34 cellular contexts compared by ENCODE assay signal in genomic region chr6:119195204-119195603, GRCh38.
"Had no signal": no experiment of that assay in that cellular context is flagged by ENCODE, and none has a peak within 500 bp of the region (broad histone marks: within the 10 kb centered on the region; RNA-seq: fewer than 3 reads in every experiment).

No MANE protein-coding gene starts in this region.

- H3K4me3 Mint-ChIP-seq: activated CD4-positive, alpha-beta memory T cell treated with anti-CD3 and anti-CD28 coated beads for 36 hours; activated CD4-positive, alpha-beta T cell treated with anti-CD3 and anti-CD28 coated beads for 36 hours; activated CD4-positive, alpha-beta T cell treated with anti-CD3 and anti-CD28 coated beads, Interleukin-2, amount 10 ng/mL, durations not matched to agents 24 days and 14 days; activated CD8-positive, alpha-beta memory T cell treated with anti-CD3 and anti-CD28 coated beads, Interleukin-2, amount 10 ng/mL, durations not matched to agents 7 days and 5 days; activated CD8-positive, alpha-beta T cell treated with anti-CD3 and anti-CD28 coated beads, Interleukin-2, amount 10 ng/mL, durations not matched to agents 7 days and 5 days; activated naive CD8-positive, alpha-beta T cell; activated T-cell treated with anti-CD3 and anti-CD28 coated beads, Interleukin-2, amount 50 U/mL, for 24 hours; activated T-helper 17 cell treated with anti-CD3 and anti-CD28 coated beads, Interleukin-2, amount 50 U/mL, for 72 hours; central memory CD8-positive, alpha-beta T cell; dendritic cell treated with granulocyte-macrophage colony-stimulating factor and Interleukin-4, amounts not matched to agents 40 ng/mL and 50 ng/mL, for 4 days; endodermal cell; T-helper 17 cell; T-helper 2 cell treated with Interferon-gamma antibody and Interleukin-4, amounts not matched to agents 5 μg/mL and 100 μg/mL, for 36 hours had no signal

- H3K4me3 ChIP-seq: coronary artery, dorsolateral prefrontal cortex had no signal

- FAIRE-seq: astrocyte, bronchial epithelial cell, frontal cortex had no signal

- H3K27me3 Mint-ChIP-seq: activated CD4-positive, alpha-beta memory T cell treated with anti-CD3 and anti-CD28 coated beads for 36 hours; activated CD4-positive, alpha-beta T cell treated with anti-CD3 and anti-CD28 coated beads for 36 hours; activated CD4-positive, alpha-beta T cell treated with anti-CD3 and anti-CD28 coated beads, Interleukin-2, amount 10 ng/mL, durations not matched to agents 24 days and 14 days; activated CD8-positive, alpha-beta memory T cell treated with anti-CD3 and anti-CD28 coated beads, Interleukin-2, amount 10 ng/mL, durations not matched to agents 7 days and 5 days; activated naive CD8-positive, alpha-beta T cell; activated T-cell treated with anti-CD3 and anti-CD28 coated beads, Interleukin-2, amount 50 U/mL, for 24 hours; activated T-helper 17 cell treated with anti-CD3 and anti-CD28 coated beads, Interleukin-2, amount 50 U/mL, for 72 hours; central memory CD8-positive, alpha-beta T cell; dendritic cell treated with granulocyte-macrophage colony-stimulating factor and Interleukin-4, amounts not matched to agents 40 ng/mL and 50 ng/mL, for 4 days; T-helper 17 cell had no signal

- H3K4me1 Mint-ChIP-seq: activated CD4-positive, alpha-beta T cell treated with anti-CD3 and anti-CD28 coated beads for 36 hours; activated CD4-positive, alpha-beta T cell treated with anti-CD3 and anti-CD28 coated beads, Interleukin-2, amount 10 ng/mL, durations not matched to agents 24 days and 14 days had no signal

- H3K36me3 ChIP-seq: brain microvascular endothelial cell had no signal

- H3K27ac Mint-ChIP-seq: activated CD4-positive, alpha-beta memory T cell treated with anti-CD3 and anti-CD28 coated beads for 36 hours; activated CD4-positive, alpha-beta T cell treated with anti-CD3 and anti-CD28 coated beads for 36 hours; activated CD4-positive, alpha-beta T cell treated with anti-CD3 and anti-CD28 coated beads, Interleukin-2, amount 10 ng/mL, durations not matched to agents 24 days and 14 days; activated CD8-positive, alpha-beta memory T cell treated with anti-CD3 and anti-CD28 coated beads, Interleukin-2, amount 10 ng/mL, durations not matched to agents 7 days and 5 days; activated CD8-positive, alpha-beta T cell treated with anti-CD3 and anti-CD28 coated beads, Interleukin-2, amount 10 ng/mL, durations not matched to agents 7 days and 5 days; activated naive CD8-positive, alpha-beta T cell; activated T-cell treated with anti-CD3 and anti-CD28 coated beads, Interleukin-2, amount 50 U/mL, for 24 hours; activated T-helper 17 cell treated with anti-CD3 and anti-CD28 coated beads, Interleukin-2, amount 50 U/mL, for 72 hours; dendritic cell treated with granulocyte-macrophage colony-stimulating factor and Interleukin-4, amounts not matched to agents 40 ng/mL and 50 ng/mL, for 4 days; endodermal cell; T-helper 17 cell; T-helper 2 cell treated with Interferon-gamma antibody and Interleukin-4, amounts not matched to agents 5 μg/mL and 100 μg/mL, for 36 hours had no signal

- H3K9me3 Mint-ChIP-seq: activated CD4-positive, alpha-beta memory T cell treated with anti-CD3 and anti-CD28 coated beads for 36 hours; activated CD4-positive, alpha-beta T cell treated with anti-CD3 and anti-CD28 coated beads, Interleukin-2, amount 10 ng/mL, durations not matched to agents 24 days and 14 days; activated T-cell treated with anti-CD3 and anti-CD28 coated beads, Interleukin-2, amount 50 U/mL, for 24 hours; activated T-helper 17 cell treated with anti-CD3 and anti-CD28 coated beads, Interleukin-2, amount 50 U/mL, for 72 hours; central memory CD8-positive, alpha-beta T cell; dendritic cell treated with granulocyte-macrophage colony-stimulating factor and Interleukin-4, amounts not matched to agents 40 ng/mL and 50 ng/mL, for 4 days; endodermal cell; T-helper 2 cell treated with Interferon-gamma antibody and Interleukin-4, amounts not matched to agents 5 μg/mL and 100 μg/mL, for 36 hours had no signal

- ATAC-seq: activated CD4-positive, alpha-beta T cell treated with anti-CD3 and anti-CD28 coated beads for 36 hours; activated CD8-positive, alpha-beta memory T cell treated with anti-CD3 and anti-CD28 coated beads, Interleukin-2, amount 10 ng/mL, durations not matched to agents 7 days and 5 days; activated CD8-positive, alpha-beta T cell treated with anti-CD3 and anti-CD28 coated beads, Interleukin-2, amount 10 ng/mL, durations not matched to agents 7 days and 5 days; activated T-helper 17 cell treated with anti-CD3 and anti-CD28 coated beads, Interleukin-2, amount 50 U/mL, for 72 hours; esophagus mucosa; T-helper 17 cell had no signal

- DNase-seq: activated CD4-positive, alpha-beta memory T cell treated with anti-CD3 and anti-CD28 coated beads for 36 hours; activated CD4-positive, alpha-beta T cell treated with anti-CD3 and anti-CD28 coated beads for 36 hours; activated CD4-positive, alpha-beta T cell treated with anti-CD3 and anti-CD28 coated beads, Interleukin-2, amount 10 ng/mL, durations not matched to agents 24 days and 14 days; activated CD4-positive, CD25-positive, alpha-beta regulatory T cell; activated CD4-positive, CD25-positive, alpha-beta regulatory T cell treated with anti-CD3 and anti-CD28 coated beads, Interleukin-2, amount 50 U/mL, for 72 hours; activated CD8-positive, alpha-beta memory T cell treated with anti-CD3 and anti-CD28 coated beads, Interleukin-2, amount 10 ng/mL, durations not matched to agents 7 days and 5 days; activated CD8-positive, alpha-beta memory T cell treated with anti-CD3 and anti-CD28 coated beads, Interleukin-2, amount 50 U/mL, for 4 hours; activated CD8-positive, alpha-beta T cell treated with anti-CD3 and anti-CD28 coated beads, Interleukin-2, amount 10 ng/mL, durations not matched to agents 7 days and 5 days; activated effector memory CD4-positive, alpha-beta T cell treated with Interleukin-2 at 50 U/mL for 16 hours; activated gamma-delta T cell treated with Interleukin-2 at 50 U/mL for 16 hours; activated naive CD4-positive, alpha-beta T cell treated with anti-CD3 and anti-CD28 coated beads, Interleukin-2, amount 50 U/mL, for 16 hours; activated naive CD4-positive, alpha-beta T cell treated with Interleukin-2 at 50 U/mL for 16 hours; activated T-cell treated with anti-CD3 and anti-CD28 coated beads, Interleukin-2, amount 50 U/mL, for 24 hours; amniotic stem cell; anterior cingulate cortex; brain microvascular endothelial cell; dorsolateral prefrontal cortex; effector memory CD4-positive, alpha-beta T cell; endodermal cell; foreskin fibroblast; head of caudate nucleus; T-helper 1 cell; T-helper 17 cell; T1000 had no signal

- H3K27me3 ChIP-seq: brain microvascular endothelial cell, dorsolateral prefrontal cortex had no signal

- H3K27ac ChIP-seq: brain microvascular endothelial cell, coronary artery, dorsolateral prefrontal cortex had no signal
